Comparison of ENCODE assay signal across 14 cellular contexts in genomic region chr7:30206466-30206865, GRCh38.
A peak's percentile ranks its signal among the peaks of the same experiment; 100 is the strongest.
DNase-seq lines count a peak whose midpoint lies in the region; ATAC-seq and TF ChIP-seq lines count a peak whose summit lies in the region.
"Had no signal": no experiment of that assay in that cellular context is flagged by ENCODE, and none has a peak within 500 bp of the region (broad histone marks: within the 10 kb centered on the region; RNA-seq: fewer than 3 reads in every experiment).

No MANE protein-coding gene starts in this region.

- no peaks in the 10 kb centered on the region for H3K79me2 ChIP-seq in OCI-LY1 (ENCODE audit: insufficient read depth, low read length)

- no peak for ATAC-seq in HG03045 (IDR thresholded peaks at IDR 0.05; ENCODE audit: unreplicated experiment)
- no peak for ATAC-seq in HG02852 (IDR thresholded peaks at IDR 0.05; ENCODE audit: unreplicated experiment)
- ATAC-seq: activated naive CD8-positive, alpha-beta T cell treated with anti-CD3 and anti-CD28 coated beads, Interleukin-2, amount 50 U/mL, for 24 hours; natural killer cell had no signal

- DNase-seq in GM03348 (ENCODE audit: low spot score) (peak; percentile 72), epithelial cell of esophagus (ENCODE audit: low read depth) (peak; percentile 93), retina (peak; percentile 55), NCI-H526 treated with DMSO at 0.1 percent for 48 hours (lab: John Stamatoyannopoulos, UW) (no peak)
- DNase-seq in stimulated activated naive CD4-positive, alpha-beta T cell (lab: John Stamatoyannopoulos, UW) = no peak
- DNase-seq: activated CD4-positive, alpha-beta T cell treated with anti-CD3 and anti-CD28 coated beads, Interleukin-2, amount 10 ng/mL, durations not matched to agents 24 days and 14 days; activated naive CD8-positive, alpha-beta T cell treated with anti-CD3 and anti-CD28 coated beads, Interleukin-2, amount 50 U/mL, for 24 hours; DND-41; natural killer cell; stimulated activated CD4-positive, alpha-beta T cell treated with anti-CD3 and anti-CD28 coated beads, Interleukin-4, amount 100 ng/mL, for 24 hours had no signal

- 0 out of 2 replicates have a peak overlapping the region, but pooled peaks have one; percentile 26 for H2AFZ ChIP-seq in OCI-LY1 (ENCODE audit: low read length)

- H3K4me2 ChIP-seq in OCI-LY1 (ENCODE audit: low read length) = no peak overlapping the region
- H3K4me2 ChIP-seq: KMS-11 had no signal

- H3K9ac ChIP-seq in OCI-LY1 (ENCODE audit: low read length) = no peak overlapping the region
- H3K9ac ChIP-seq: KMS-11 had no signal

- TF ChIP-seq CTCF in OCI-LY1 (IDR thresholded peaks at IDR 0.05; ENCODE audit: low read length) (no peak), epithelial cell of esophagus (IDR thresholded peaks at IDR 0.05; ENCODE audit: insufficient read depth, low read depth, low read length, missing control alignments) (no peak)

- peaks cover 30% of the 10 kb centered on the region for H3K4me1 ChIP-seq in OCI-LY1 (ENCODE audit: insufficient read depth, low read length, severe bottlenecking)

- H4K20me1 ChIP-seq in OCI-LY1 (ENCODE audit: insufficient read depth, low read length) = no peaks in the 10 kb centered on the region

- no peak overlapping the region for H3K4me3 ChIP-seq in OCI-LY1 (ENCODE audit: low read depth, low read length, poor library complexity, severe bottlenecking)
- H3K4me3 ChIP-seq in epithelial cell of esophagus (ENCODE audit: low read length) = no peak overlapping the region

- H3K9me2 ChIP-seq in OCI-LY1 (ENCODE audit: low read depth, low read length) = no peaks in the 10 kb centered on the region

- H3F3A ChIP-seq in OCI-LY1 (ENCODE audit: insufficient read depth, low read length) = no peaks in the 10 kb centered on the region

- no peak overlapping the region for H3K27ac ChIP-seq in OCI-LY1 (ENCODE audit: low read depth, low read length, poor library complexity, severe bottlenecking)
- H3K27ac ChIP-seq: KMS-11 had no signal

- no peaks in the 10 kb centered on the region for H3K9me3 ChIP-seq in OCI-LY1 (ENCODE audit: low read length)

- no peaks in the 10 kb centered on the region for H3K36me3 ChIP-seq in OCI-LY1 (ENCODE audit: insufficient read depth, low read length)

- H3K27me3 ChIP-seq in OCI-LY1 (ENCODE audit: insufficient read depth, low read length) = no peaks in the 10 kb centered on the region

Comparison
In these comparisons a context has a peak if more than half of its experiments do, and no peak if none do; other contexts are left out.
1. DNase-seq: peak in GM03348 (single experiment), epithelial cell of esophagus (single experiment) and retina (single experiment); none in NCI-H526 treated with DMSO at 0.1 percent for 48 hours (single experiment) and stimulated activated naive CD4-positive, alpha-beta T cell (0 of 6).